ENCODE assay signal across 15 cellular contexts in the genomic region with DNA sequence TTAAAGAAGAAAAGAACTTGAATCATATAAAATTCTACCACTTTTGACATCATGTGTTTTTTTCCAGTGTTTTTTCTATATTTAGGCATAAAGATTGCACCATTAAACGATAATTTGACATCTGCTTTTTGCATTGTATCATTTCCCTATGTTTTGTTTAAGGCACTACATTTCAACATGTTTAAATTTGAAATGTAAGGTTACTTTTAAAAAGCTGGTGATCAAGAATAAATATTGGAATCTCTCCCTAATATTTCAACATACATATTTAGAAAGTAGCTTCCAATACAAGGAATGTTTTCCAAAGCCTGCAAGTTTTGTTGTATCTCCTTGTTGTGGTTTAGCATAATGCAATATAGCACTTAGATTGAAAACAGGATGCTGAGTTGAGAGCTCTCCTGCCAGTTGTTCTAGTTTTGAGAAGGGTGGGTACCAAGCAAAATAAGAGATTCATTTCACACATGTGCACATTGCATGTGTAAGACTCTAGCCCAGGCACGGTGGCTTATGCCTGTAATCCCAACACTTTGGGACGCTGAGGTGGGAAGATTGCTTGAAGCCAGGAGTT.
A peak's percentile ranks its signal among the peaks of the same experiment; 100 is the strongest.
DNase-seq lines count a peak whose midpoint lies in the region; ATAC-seq, FAIRE-seq and TF ChIP-seq lines count a peak whose summit lies in the region.
"Had no signal": no experiment of that assay in that cellular context is flagged by ENCODE, and none has a peak within 500 bp of the region (broad histone marks: within the 10 kb centered on the region; RNA-seq: fewer than 3 reads in every experiment).

No MANE protein-coding gene starts in this region.

- no peaks in the 10 kb centered on the region for H3K27me3 Mint-ChIP-seq in activated CD4-positive, alpha-beta T cell treated with anti-CD3 and anti-CD28 coated beads for 36 hours
- no peaks in the 10 kb centered on the region for H3K27me3 Mint-ChIP-seq in osteocyte (ENCODE audit: unreplicated experiment)

- intact Hi-C loops in activated CD4-positive, alpha-beta T cell treated with anti-CD3 and anti-CD28 coated beads for 36 hours (cut with DNase I, micrococcal nuclease), result loop anchor here in 1 of 2 experiments (5.0 kb wide), 1 partner anchor 296 kb away; no protein-coding TSS in a partner anchor
- intact Hi-C loops in mammary epithelial cell (cut with micrococcal nuclease), result no loop called here
- intact Hi-C loops in prostate gland (cut with DNase I), result no loop called here
- intact Hi-C loops in pancreas (cut with DNase I), result no loop called here

- H3K9ac ChIP-seq in mammary epithelial cell (ENCODE audit: insufficient read depth, low read length), result no peak overlapping the region

- H3K4me3 ChIP-seq in mammary epithelial cell (replicated peaks in 1 of 3; ENCODE audit: insufficient read depth in 1 of 3, low read depth in 2 of 3, low read length in 3 of 3), result no peak overlapping the region
- H3K4me3 ChIP-seq in prostate gland, result no peak overlapping the region
- no peak overlapping the region for H3K4me3 ChIP-seq in pancreas
- H3K4me3 ChIP-seq: upper lobe of right lung had no signal

- no peaks in the 10 kb centered on the region for H3K9me3 Mint-ChIP-seq in activated CD4-positive, alpha-beta T cell treated with anti-CD3 and anti-CD28 coated beads for 36 hours (ENCODE audit: low read depth)
- H3K9me3 Mint-ChIP-seq in osteocyte (ENCODE audit: unreplicated experiment), result no peaks in the 10 kb centered on the region

- no peaks in the 10 kb centered on the region for H3K79me2 ChIP-seq in mammary epithelial cell (ENCODE audit: insufficient read depth, low read length)

- dilution Hi-C loops in mammary epithelial cell (cut with HindIII; ENCODE audit: low sequenced_read_pairs), result no loop called here

- no peak for TF ChIP-seq POLR2A in prostate gland (IDR thresholded peaks at IDR 0.05)

- DNase-seq in activated CD4-positive, alpha-beta T cell treated with anti-CD3 and anti-CD28 coated beads for 36 hours, result no peak
- DNase-seq in activated CD4-positive, alpha-beta T cell treated with anti-CD3 and anti-CD28 coated beads, Interleukin-2, amount 50 U/mL, for 48 hours, result no peak
- DNase-seq in NOMO-1 treated with DMSO at 0.1 percent for 48 hours (lab: John Stamatoyannopoulos, UW; ENCODE audit: unreplicated experiment) (peak; percentile 56), mammary epithelial cell (no peak), osteocyte (ENCODE audit: extremely low spot score, unreplicated experiment) (no peak), prostate gland (ENCODE audit: low spot score) (no peak), pancreas (no peak)
- DNase-seq: DMS 273 treated with DMSO at 0.1 percent for 48 hours, left colon, NCI-H1694, NCI-H748 treated with DMSO at 0.1 percent for 48 hours, small intestine, upper lobe of right lung had no signal

- no peak overlapping the region for H2AFZ ChIP-seq in mammary epithelial cell (ENCODE audit: low read depth, low read length)

- no peak for ATAC-seq in activated CD4-positive, alpha-beta T cell treated with anti-CD3 and anti-CD28 coated beads for 36 hours
- ATAC-seq in HG03280 (IDR thresholded peaks at IDR 0.05; ENCODE audit: unreplicated experiment) (no peak), pancreas (no peak)
- ATAC-seq: left colon had no signal

- no peak overlapping the region for H3K4me3 Mint-ChIP-seq in activated CD4-positive, alpha-beta T cell treated with anti-CD3 and anti-CD28 coated beads for 36 hours
- no peak overlapping the region for H3K4me3 Mint-ChIP-seq in osteocyte (ENCODE audit: unreplicated experiment)

- H3K36me3 ChIP-seq in mammary epithelial cell (ENCODE audit: insufficient read depth, low read length) (no peaks in the 10 kb centered on the region), prostate gland (no peaks in the 10 kb centered on the region), pancreas (no peaks in the 10 kb centered on the region)
- H3K36me3 ChIP-seq: upper lobe of right lung had no signal

- CTCF ChIA-PET in activated CD4-positive, alpha-beta T cell treated with anti-CD3 and anti-CD28 coated beads for 36 hours (lab: Charles Lee), result interaction anchor here (0.9 to 2.6 kb wide), 7 partner anchors 8 to 184 kb away, joined by 3 to 18 read pairs (median 4); no protein-coding TSS in a partner anchor
- CTCF ChIA-PET in mammary epithelial cell (lab: Charles Lee; ENCODE audit: low non-redundant PET), result no interaction called here

- no peak overlapping the region for H3K4me2 ChIP-seq in mammary epithelial cell (ENCODE audit: insufficient read depth, low read depth, low read length)

- H3K27me3 ChIP-seq in mammary epithelial cell (ENCODE audit: insufficient read depth, low read length), result no peaks in the 10 kb centered on the region
- H3K27me3 ChIP-seq in prostate gland (replicated peaks; ENCODE audit: insufficient read depth), result no peaks in the 10 kb centered on the region
- no peaks in the 10 kb centered on the region for H3K27me3 ChIP-seq in pancreas
- H3K27me3 ChIP-seq: upper lobe of right lung had no signal

- H3K27ac ChIP-seq in mammary epithelial cell (ENCODE audit: insufficient read depth, low read depth, low read length) (peak overlapping the region; percentile 62), prostate gland (peak overlapping the region in 1 of 2 donors; percentile 89), pancreas (no peak overlapping the region)
- H3K27ac ChIP-seq: upper lobe of right lung had no signal

- POLR2A ChIA-PET in activated CD4-positive, alpha-beta T cell treated with anti-CD3 and anti-CD28 coated beads for 36 hours (lab: Charles Lee), result interaction anchor here (1.3 to 2.4 kb wide), 2 partner anchors 32 to 259 kb away, joined by 3 to 20 read pairs; no protein-coding TSS in a partner anchor

- H3K27ac Mint-ChIP-seq in activated CD4-positive, alpha-beta T cell treated with anti-CD3 and anti-CD28 coated beads for 36 hours, result peak overlapping the region; percentile 72
- H3K27ac Mint-ChIP-seq in osteocyte (ENCODE audit: unreplicated experiment), result peak overlapping the region; percentile 76

- no peak for FAIRE-seq in pancreas (lab: Jason Lieb, UNC)
- FAIRE-seq: H1, small intestine had no signal

- H3K4me1 ChIP-seq in mammary epithelial cell (ENCODE audit: insufficient read depth, low read length) (peaks cover 33% of the 10 kb centered on the region), prostate gland (replicated peaks) (peaks cover 15% of the 10 kb centered on the region), pancreas (peaks cover 6 to 16% (median 11%) of the 10 kb centered on the region in 3 donors)

- WGBS in mammary epithelial cell (ENCODE audit: low coverage, missing lambda C conversion rate), result 66% methylated on average over 3 of the region's 3 CpGs
- WGBS in prostate gland, result 61% methylated on average over 3 of the region's 3 CpGs
- 78% methylated on average over 3 of the region's 3 CpGs for WGBS in pancreas, 2 donors

- no peaks in the 10 kb centered on the region for H4K20me1 ChIP-seq in mammary epithelial cell (ENCODE audit: insufficient read depth, low read length)

- peaks cover 53% of the 10 kb centered on the region for H3K4me1 Mint-ChIP-seq in activated CD4-positive, alpha-beta T cell treated with anti-CD3 and anti-CD28 coated beads for 36 hours
- H3K4me1 Mint-ChIP-seq in osteocyte (ENCODE audit: unreplicated experiment), result peaks cover 41% of the 10 kb centered on the region

- H3K9me3 ChIP-seq in mammary epithelial cell (replicated peaks; ENCODE audit: insufficient read depth, low read length) (no peaks in the 10 kb centered on the region), prostate gland (no peaks in the 10 kb centered on the region), pancreas (no peaks in the 10 kb centered on the region)
- H3K9me3 ChIP-seq: upper lobe of right lung had no signal

- in situ Hi-C loops in mammary epithelial cell (cut with MboI; ENCODE audit: low sequenced_read_pairs in 2 of 2), result loop anchor here in 1 of 2 donors (10.0 kb wide), 1 partner anchor 73 kb away; a partner anchor contains a TSS

- no TSS peak for BruUV-seq in mammary epithelial cell (replicated peaks; lab: Mats Ljungman, UMichigan)

- peaks cover 30% of the 10 kb centered on the region for H3K36me3 Mint-ChIP-seq in activated CD4-positive, alpha-beta T cell treated with anti-CD3 and anti-CD28 coated beads for 36 hours (ENCODE audit: low read depth)
- H3K36me3 Mint-ChIP-seq in osteocyte (ENCODE audit: unreplicated experiment), result peaks cover 42% of the 10 kb centered on the region

- TF ChIP-seq CTCF in mammary epithelial cell (conservative IDR thresholded peaks at IDR 0.05 in 1 of 2, IDR thresholded peaks at IDR 0.05 in 1 of 2; ENCODE audit: extremely low read depth in 1 of 2, insufficient read depth in 1 of 2, low read depth in 1 of 2, low read length in 2 of 2) (no peak), osteocyte (IDR thresholded peaks at IDR 0.05) (no peak), prostate gland (IDR thresholded peaks at IDR 0.05) (no peak), pancreas (IDR thresholded peaks at IDR 0.05) (no peak)
